Comparison of ENCODE assay signal across 19 cellular contexts in the genomic region with DNA sequence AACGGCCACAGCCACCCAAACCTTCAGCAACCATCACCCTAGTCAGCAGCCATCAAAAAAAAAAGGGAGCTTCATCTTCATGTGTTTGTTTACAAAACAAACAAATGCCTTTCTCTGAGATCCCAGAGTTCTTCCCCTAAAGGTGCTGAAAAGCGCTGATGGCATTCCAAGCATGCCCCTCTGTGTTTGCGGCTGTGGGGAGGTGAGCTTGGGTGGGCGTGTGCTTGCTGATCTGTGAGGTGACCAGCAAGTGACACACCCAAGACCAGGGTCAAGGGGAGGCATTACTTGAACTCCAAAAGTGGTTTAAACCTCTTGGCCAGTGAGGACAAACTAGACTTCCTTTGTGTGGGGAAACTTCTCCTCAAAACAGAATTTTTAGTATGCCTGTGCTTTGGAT.
DNase-seq lines count a peak whose midpoint lies in the region; ATAC-seq, FAIRE-seq and TF ChIP-seq lines count a peak whose summit lies in the region.
"Had no signal": no experiment of that assay in that cellular context is flagged by ENCODE, and none has a peak within 500 bp of the region (broad histone marks: within the 10 kb centered on the region; RNA-seq: fewer than 3 reads in every experiment).

No MANE protein-coding gene starts in this region.

- FAIRE-seq in A549 (lab: Jason Lieb, UNC), result no peak
- FAIRE-seq: endometrium had no signal

- TF ChIP-seq RAD21 in A549 (conservative IDR thresholded peaks at IDR 0.05 in 1 of 2, IDR thresholded peaks at IDR 0.05 in 1 of 2), result no peak

- no peak overlapping the region for H3K4me3 ChIP-seq in A549
- H3K4me3 ChIP-seq in iPS DF 6.9 (ENCODE audit: low read length), result no peak overlapping the region
- no peak overlapping the region for H3K4me3 ChIP-seq in rectal smooth muscle tissue (ENCODE audit: low read length)
- H3K4me3 ChIP-seq: mucosa of descending colon, SK-N-MC had no signal

- H3K4me2 ChIP-seq in A549, result peak overlapping the region; percentile 13; the same call in 1 of the 3 replicates

- no peaks in the 10 kb centered on the region for H3K9me3 ChIP-seq in A549
- H3K9me3 ChIP-seq in iPS DF 6.9 (ENCODE audit: control insufficient read depth, insufficient read depth, low read length), result no peaks in the 10 kb centered on the region
- H3K9me3 ChIP-seq: mucosa of descending colon had no signal

- 44% methylated on average over 4 of the region's 4 CpGs for WGBS in A549 (ENCODE audit: missing lambda C conversion rate)
- no CpG with 5 or more reads among the region's 4 CpGs for WGBS in iPS DF 6.9 (ENCODE audit: insufficient coverage, insufficient read length)

- H3K9me3 Mint-ChIP-seq in WTC11, result no peaks in the 10 kb centered on the region
- H3K9me3 Mint-ChIP-seq: activated CD4-positive, alpha-beta T cell treated with anti-CD3 and anti-CD28 coated beads, Interleukin-2, amount 10 ng/mL, durations not matched to agents 24 days and 14 days; activated naive CD4-positive, alpha-beta T cell treated with anti-CD3 and anti-CD28 coated beads for 36 hours; CD8-positive, alpha-beta T cell had no signal

- H3K4me3 Mint-ChIP-seq in WTC11, result no peak overlapping the region
- H3K4me3 Mint-ChIP-seq: activated CD4-positive, alpha-beta T cell treated with anti-CD3 and anti-CD28 coated beads, Interleukin-2, amount 10 ng/mL, durations not matched to agents 24 days and 14 days; activated naive CD4-positive, alpha-beta T cell treated with anti-CD3 and anti-CD28 coated beads for 36 hours; CD8-positive, alpha-beta T cell had no signal

- H3K4me1 Mint-ChIP-seq in WTC11, result peaks cover 30% of the 10 kb centered on the region

- peak overlapping the region; percentile 23; the same call in 1 of the 2 replicates for H3K27ac Mint-ChIP-seq in WTC11
- H3K27ac Mint-ChIP-seq: activated CD4-positive, alpha-beta T cell treated with anti-CD3 and anti-CD28 coated beads, Interleukin-2, amount 10 ng/mL, durations not matched to agents 24 days and 14 days; activated naive CD4-positive, alpha-beta T cell treated with anti-CD3 and anti-CD28 coated beads for 36 hours; CD8-positive, alpha-beta T cell had no signal

- no peaks in the 10 kb centered on the region for H3K36me3 ChIP-seq in iPS DF 6.9 (ENCODE audit: control insufficient read depth, insufficient read depth, low read length)
- peaks cover 6% of the 10 kb centered on the region for H3K36me3 ChIP-seq in rectal smooth muscle tissue (ENCODE audit: control insufficient read depth, insufficient read depth, low read length)

- POLR2A ChIA-PET in A549 (lab: Yijun Ruan, JAX), result no interaction called here
- POLR2A ChIA-PET in WTC11 (lab: Charles Lee), result interaction anchor here (0.6 kb wide), 1 partner anchor 98 kb away, joined by 3 read pairs; no protein-coding TSS in a partner anchor

- H3K4me1 ChIP-seq in A549 (peaks cover 19% of the 10 kb centered on the region), iPS DF 6.9 (ENCODE audit: control insufficient read depth, insufficient read depth, low read length) (no peaks in the 10 kb centered on the region; the same call in 1 of the 2 replicates), rectal smooth muscle tissue (ENCODE audit: control insufficient read depth, insufficient read depth, low read length) (no peaks in the 10 kb centered on the region)

- TF ChIP-seq POLR2A in A549 (IDR thresholded peaks at IDR 0.05; ENCODE audit: low read length), result no peak

- CTCF ChIA-PET in A549 (lab: Yijun Ruan, JAX), result interaction anchor here (1.1 kb wide), 1 partner anchor 10 kb away, joined by 3 read pairs; no protein-coding TSS in a partner anchor
- CTCF ChIA-PET in WTC11 (lab: Charles Lee), result no interaction called here

- no peaks in the 10 kb centered on the region for H3K27me3 ChIP-seq in iPS DF 6.9 (ENCODE audit: control insufficient read depth, insufficient read depth, low read length)
- no peaks in the 10 kb centered on the region for H3K27me3 ChIP-seq in rectal smooth muscle tissue (ENCODE audit: control insufficient read depth, insufficient read depth, low read length)

- TF ChIP-seq EP300 in A549 (IDR thresholded peaks at IDR 0.05), result no peak

- H3K27me3 Mint-ChIP-seq in WTC11 (ENCODE audit: low read depth), result no peaks in the 10 kb centered on the region
- H3K27me3 Mint-ChIP-seq: activated CD4-positive, alpha-beta T cell treated with anti-CD3 and anti-CD28 coated beads, Interleukin-2, amount 10 ng/mL, durations not matched to agents 24 days and 14 days had no signal

- H3K36me3 Mint-ChIP-seq in WTC11, result peaks cover 21% of the 10 kb centered on the region

- ATAC-seq in A549 (peak in 1 of 2 experiments; percentile 71; a peak in 3 of 6 replicates), WTC11 (peak; percentile 87), HG02970 (IDR thresholded peaks at IDR 0.05; ENCODE audit: low FRiP score, unreplicated experiment) (no peak), HG03457 (IDR thresholded peaks at IDR 0.05; ENCODE audit: unreplicated experiment) (no peak)
- ATAC-seq: CD8-positive, alpha-beta T cell; mucosa of descending colon had no signal

- H3K27ac ChIP-seq in A549 (no peak overlapping the region; a peak in 1 of 6 replicates), iPS DF 6.9 (ENCODE audit: low read length) (no peak overlapping the region), rectal smooth muscle tissue (ENCODE audit: low read depth, low read length) (peak overlapping the region; percentile 60)
- H3K27ac ChIP-seq: SK-N-MC had no signal

- H3K9ac ChIP-seq in rectal smooth muscle tissue (ENCODE audit: low read length), result no peak overlapping the region

- no peak for TF ChIP-seq CTCF in A549 (IDR thresholded peaks at IDR 0.05)
- TF ChIP-seq CTCF in WTC11 (IDR thresholded peaks at IDR 0.05), result no peak

- DNase-seq in A549 (ENCODE audit: low read depth in 1 of 2, low spot score in 1 of 2) (peak in 1 of 2 experiments; percentile 31), WTC11 (ENCODE audit: low spot score) (peak; percentile 18), iPS DF 6.9 (ENCODE audit: low read depth, low spot score) (peak; percentile 25), A172 (ENCODE audit: low spot score) (no peak), COLO829 (ENCODE audit: low spot score) (no peak)
- DNase-seq: activated CD4-positive, alpha-beta T cell treated with anti-CD3 and anti-CD28 coated beads, Interleukin-2, amount 10 ng/mL, durations not matched to agents 24 days and 14 days; activated naive CD4-positive, alpha-beta T cell treated with anti-CD3 and anti-CD28 coated beads for 36 hours; CD8-positive, alpha-beta T cell; central memory CD4-positive, alpha-beta T cell; MM.1S; mucosa of descending colon; NCI-H2029; NCI-H510A treated with DMSO at 0.1 percent for 48 hours; posterior cingulate gyrus had no signal

TF ChIP-seq in A549, 52 proteins besides CTCF, POLR2A, EP300 and RAD21:
- TF ChIP-seq CEBPB (IDR thresholded peaks at IDR 0.05), result no peak
- no peak for TF ChIP-seq RFX5 (IDR thresholded peaks at IDR 0.05)
- no peak for TF ChIP-seq EHF (CRISPR knock-in tag; IDR thresholded peaks at IDR 0.05)
- TF ChIP-seq ZSCAN20 (CRISPR knock-in tag; IDR thresholded peaks at IDR 0.05), result no peak
- no peak for TF ChIP-seq RNF2 (IDR thresholded peaks at IDR 0.05; ENCODE audit: borderline replicate concordance, low read depth)
- no peak for TF ChIP-seq MYC (IDR thresholded peaks at IDR 0.05; ENCODE audit: borderline replicate concordance, low read length)
- TF ChIP-seq ZNF302 (CRISPR knock-in tag; IDR thresholded peaks at IDR 0.05), result no peak
- no peak for TF ChIP-seq NFE2L2 (conservative IDR thresholded peaks at IDR 0.05; ENCODE audit: low read length)
- TF ChIP-seq CHD4 (IDR thresholded peaks at IDR 0.05; ENCODE audit: borderline replicate concordance), result no peak
- TF ChIP-seq SREBF2 (IDR thresholded peaks at IDR 0.05), result no peak
- TF ChIP-seq JUNB (IDR thresholded peaks at IDR 0.05), result no peak

TF ChIP-seq in WTC11, 78 proteins besides CTCF, POLR2A, EP300 and RAD21:
- TF ChIP-seq JAZF1 (CRISPR knock-in tag; IDR thresholded peaks at IDR 0.05) (no peak), SMAD3 (CRISPR knock-in tag; IDR thresholded peaks at IDR 0.05; ENCODE audit: borderline replicate concordance) (no peak), ELF4 (CRISPR knock-in tag; IDR thresholded peaks at IDR 0.05; ENCODE audit: low read depth) (no peak)
- TF ChIP-seq, protein P1, sequence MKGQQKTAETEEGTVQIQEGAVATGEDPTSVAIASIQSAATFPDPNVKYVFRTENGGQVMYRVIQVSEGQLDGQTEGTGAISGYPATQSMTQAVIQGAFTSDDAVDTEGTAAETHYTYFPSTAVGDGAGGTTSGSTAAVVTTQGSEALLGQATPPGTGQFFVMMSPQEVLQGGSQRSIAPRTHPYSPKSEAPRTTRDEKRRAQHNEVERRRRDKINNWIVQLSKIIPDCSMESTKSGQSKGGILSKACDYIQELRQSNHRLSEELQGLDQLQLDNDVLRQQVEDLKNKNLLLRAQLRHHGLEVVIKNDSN (CRISPR knock-in tag; IDR thresholded peaks at IDR 0.05), result no peak
- TF ChIP-seq, protein P2, sequence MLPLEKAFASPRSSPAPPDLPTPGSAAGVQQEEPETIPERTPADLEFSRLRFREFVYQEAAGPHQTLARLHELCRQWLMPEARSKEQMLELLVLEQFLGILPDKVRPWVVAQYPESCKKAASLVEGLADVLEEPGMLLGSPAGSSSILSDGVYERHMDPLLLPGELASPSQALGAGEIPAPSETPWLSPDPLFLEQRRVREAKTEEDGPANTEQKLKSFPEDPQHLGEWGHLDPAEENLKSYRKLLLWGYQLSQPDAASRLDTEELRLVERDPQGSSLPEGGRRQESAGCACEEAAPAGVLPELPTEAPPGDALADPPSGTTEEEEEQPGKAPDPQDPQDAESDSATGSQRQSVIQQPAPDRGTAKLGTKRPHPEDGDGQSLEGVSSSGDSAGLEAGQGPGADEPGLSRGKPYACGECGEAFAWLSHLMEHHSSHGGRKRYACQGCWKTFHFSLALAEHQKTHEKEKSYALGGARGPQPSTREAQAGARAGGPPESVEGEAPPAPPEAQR (CRISPR knock-in tag; IDR thresholded peaks at IDR 0.05), result no peak

Comparison
In these comparisons a context has a peak if more than half of its experiments do, and no peak if none do; other contexts are left out.
1. DNase-seq: peak in WTC11 (single experiment) and iPS DF 6.9 (single experiment); none in A172 (single experiment) and COLO829 (single experiment).